21 cellular contexts compared by ENCODE assay signal in the genomic region with DNA sequence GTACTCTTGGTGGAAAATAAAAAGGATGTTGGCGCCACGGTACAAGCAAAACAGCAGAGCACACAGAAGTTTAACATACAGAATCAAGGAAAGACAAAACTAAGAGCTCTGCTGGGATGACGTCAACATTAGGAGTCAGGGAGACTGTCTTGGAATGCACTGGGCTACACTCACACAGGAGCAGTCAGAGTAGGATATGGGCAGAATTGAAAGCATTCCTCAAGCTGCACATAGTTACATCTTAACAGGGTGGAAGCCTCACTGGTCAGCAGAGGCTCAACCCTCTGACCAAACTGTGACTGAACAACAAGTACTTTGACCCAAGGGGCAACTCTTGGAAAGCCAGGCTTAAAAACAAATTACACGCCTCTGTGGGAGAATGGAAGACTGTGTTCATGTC.
DNase-seq lines count a peak whose midpoint lies in the region; ATAC-seq and TF ChIP-seq lines count a peak whose summit lies in the region.
"Had no signal": no experiment of that assay in that cellular context is flagged by ENCODE, and none has a peak within 500 bp of the region (broad histone marks: within the 10 kb centered on the region; RNA-seq: fewer than 3 reads in every experiment).

No MANE protein-coding gene starts in this region.

- no peak for TF ChIP-seq CTCF in AG10803 (conservative IDR thresholded peaks at IDR 0.05; ENCODE audit: low read length)
- no peak for TF ChIP-seq CTCF in neural crest cell (conservative IDR thresholded peaks at IDR 0.05)

- peak overlapping the region; percentile 47 for H3K27ac Mint-ChIP-seq in neural crest cell (ENCODE audit: unreplicated experiment)

- no peak overlapping the region for H3K4me3 ChIP-seq in AG10803 (ENCODE audit: low read length)

- no peaks in the 10 kb centered on the region for H3K9me3 Mint-ChIP-seq in neural crest cell

- H3K27me3 Mint-ChIP-seq in neural crest cell (ENCODE audit: low read depth): no peaks in the 10 kb centered on the region

- H3K4me3 Mint-ChIP-seq in neural crest cell: no peak overlapping the region

- H3K36me3 Mint-ChIP-seq in neural crest cell (ENCODE audit: low read depth): no peaks in the 10 kb centered on the region

- ATAC-seq in GM18861 (IDR thresholded peaks at IDR 0.05; ENCODE audit: unreplicated experiment): no peak
- ATAC-seq: left lobe of liver, Right ventricle myocardium inferior had no signal

- H3K4me1 Mint-ChIP-seq in neural crest cell: peaks cover 18% of the 10 kb centered on the region

- DNase-seq in AG10803 (ENCODE audit: low read depth): peak; percentile 1
- peak; percentile 44 for DNase-seq in LHCN-M2 (ENCODE audit: low read depth)
- DNase-seq in fibroblast of peridontal ligament (ENCODE audit: extremely low read depth): peak; percentile 75
- peak; percentile 5 for DNase-seq in neural crest cell (ENCODE audit: low read depth, low spot score)
- DNase-seq in activated naive CD4-positive, alpha-beta T cell treated with anti-CD3 and anti-CD28 coated beads, Interleukin-2, amount 50 U/mL, for 16 hours: no peak
- DNase-seq in DMS53 treated with DMSO at 0.1 percent for 48 hours (lab: John Stamatoyannopoulos, UW; ENCODE audit: unreplicated experiment): no peak
- no peak for DNase-seq in NCI-H2107 treated with DMSO at 0.1 percent for 48 hours (lab: John Stamatoyannopoulos, UW; ENCODE audit: unreplicated experiment)
- DNase-seq: activated CD4-positive, alpha-beta T cell treated with anti-CD3 and anti-CD28 coated beads, Interleukin-2, amount 50 U/mL, for 48 hours; activated T-cell treated with anti-CD3 and anti-CD28 coated beads for 4 hours; anterior cingulate cortex; DND-41; Karpas-422; midbrain; NCI-H1105; NCI-H2171; NCI-H526 treated with DMSO at 0.1 percent for 48 hours; stimulated activated CD4-positive, alpha-beta T cell treated with anti-CD3 and anti-CD28 coated beads, Interleukin-12 subunit alpha, Interleukin-12 subunit beta, amount 100 ng/mL, for 4 hours; T-helper 1 cell had no signal

Comparison
In these comparisons a context has a peak if more than half of its experiments do, and no peak if none do; other contexts are left out.
1. DNase-seq: peak in AG10803 (single experiment), LHCN-M2 (single experiment), fibroblast of peridontal ligament (single experiment) and neural crest cell (single experiment); none in activated naive CD4-positive, alpha-beta T cell treated with anti-CD3 and anti-CD28 coated beads, Interleukin-2, amount 50 U/mL, for 16 hours (single experiment), DMS53 treated with DMSO at 0.1 percent for 48 hours (single experiment) and NCI-H2107 treated with DMSO at 0.1 percent for 48 hours (single experiment).